9 cellular contexts compared by ENCODE assay signal in the genomic region with DNA sequence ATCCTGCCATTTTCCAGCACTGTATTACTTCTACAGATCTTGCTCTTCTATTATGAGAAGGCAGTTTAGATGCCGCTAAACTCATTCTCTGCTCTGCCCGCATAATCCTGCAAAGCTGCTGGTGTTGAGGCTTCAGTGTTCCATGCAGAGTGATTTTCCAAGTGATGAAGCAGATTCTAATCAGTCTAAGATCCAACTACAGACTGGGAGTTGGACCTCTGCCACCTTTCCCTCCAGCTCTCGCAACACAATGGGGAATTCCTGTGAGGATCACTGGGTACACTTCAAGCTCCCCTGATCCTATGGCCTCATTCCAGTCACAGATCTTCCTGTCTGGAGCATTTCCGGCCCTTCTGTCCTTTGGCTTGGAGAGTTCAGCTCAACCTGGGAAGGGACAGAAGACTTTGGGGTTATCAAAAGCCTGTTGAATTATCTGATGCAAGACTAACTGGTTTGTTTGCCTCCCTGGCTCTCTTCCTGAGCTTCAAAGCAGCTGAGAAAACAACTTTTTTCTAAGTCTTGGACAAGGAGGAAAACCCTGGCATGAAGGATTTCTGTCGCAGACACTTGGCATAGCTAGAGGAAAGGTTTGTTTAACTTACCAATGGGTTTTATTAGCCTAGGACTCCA.
DNase-seq lines count a peak whose midpoint lies in the region; ATAC-seq and TF ChIP-seq lines count a peak whose summit lies in the region.
"Had no signal": no experiment of that assay in that cellular context is flagged by ENCODE, and none has a peak within 500 bp of the region (broad histone marks: within the 10 kb centered on the region; RNA-seq: fewer than 3 reads in every experiment).

No MANE protein-coding gene starts in this region.

- H3K27me3 Mint-ChIP-seq in effector memory CD8-positive, alpha-beta T cell: no peaks in the 10 kb centered on the region
- H3K27me3 Mint-ChIP-seq: activated naive CD4-positive, alpha-beta T cell treated with anti-CD3 and anti-CD28 coated beads, Interleukin-2, amount 50 U/mL, for 24 hours had no signal

- H3K27ac Mint-ChIP-seq in effector memory CD8-positive, alpha-beta T cell: no peak overlapping the region
- H3K27ac Mint-ChIP-seq: activated naive CD4-positive, alpha-beta T cell treated with anti-CD3 and anti-CD28 coated beads, Interleukin-2, amount 50 U/mL, for 24 hours had no signal

- H3K4me1 Mint-ChIP-seq in effector memory CD8-positive, alpha-beta T cell (ENCODE audit: low read depth in 2 of 2): no peaks in the 10 kb centered on the region

- H3K4me3 Mint-ChIP-seq in effector memory CD8-positive, alpha-beta T cell: no peak overlapping the region
- H3K4me3 Mint-ChIP-seq: activated naive CD4-positive, alpha-beta T cell treated with anti-CD3 and anti-CD28 coated beads, Interleukin-2, amount 50 U/mL, for 24 hours had no signal

- intact Hi-C loops in posterior vena cava (cut with DNase I): no loop called here

- no peaks in the 10 kb centered on the region for H3K9me3 Mint-ChIP-seq in effector memory CD8-positive, alpha-beta T cell

- TF ChIP-seq POLR2A in erythroblast (IDR thresholded peaks at IDR 0.05; ENCODE audit: low read length): no peak

- H3K36me3 Mint-ChIP-seq in effector memory CD8-positive, alpha-beta T cell (ENCODE audit: insufficient read depth): no peaks in the 10 kb centered on the region

- no peak for ATAC-seq in effector memory CD8-positive, alpha-beta T cell (replicated peaks)

- DNase-seq in D341Med (ENCODE audit: low spot score) (peak; percentile 50), NCI-H446 (lab: John Stamatoyannopoulos, UW) (peak; percentile 56 to 75), fibroblast of gingiva (ENCODE audit: low read depth) (peak; percentile 69), posterior vena cava (ENCODE audit: low spot score) (peak; percentile 80), NCI-H1417 (lab: John Stamatoyannopoulos, UW) (no peak), KG1 (lab: John Stamatoyannopoulos, UW) (no peak), erythroblast (lab: John Stamatoyannopoulos, UW) (no peak)
- DNase-seq in effector memory CD8-positive, alpha-beta T cell: no peak

Comparison
In these comparisons a context has a peak if more than half of its experiments do, and no peak if none do; other contexts are left out.
1. DNase-seq: peak in D341Med (single experiment), NCI-H446 (2 of 2), fibroblast of gingiva (single experiment) and posterior vena cava (single experiment); none in NCI-H1417 (0 of 3), effector memory CD8-positive, alpha-beta T cell (0 of 3), KG1 (single experiment) and erythroblast (0 of 2).